Comparison of ENCODE assay signal across 1 cellular context in the genomic region with DNA sequence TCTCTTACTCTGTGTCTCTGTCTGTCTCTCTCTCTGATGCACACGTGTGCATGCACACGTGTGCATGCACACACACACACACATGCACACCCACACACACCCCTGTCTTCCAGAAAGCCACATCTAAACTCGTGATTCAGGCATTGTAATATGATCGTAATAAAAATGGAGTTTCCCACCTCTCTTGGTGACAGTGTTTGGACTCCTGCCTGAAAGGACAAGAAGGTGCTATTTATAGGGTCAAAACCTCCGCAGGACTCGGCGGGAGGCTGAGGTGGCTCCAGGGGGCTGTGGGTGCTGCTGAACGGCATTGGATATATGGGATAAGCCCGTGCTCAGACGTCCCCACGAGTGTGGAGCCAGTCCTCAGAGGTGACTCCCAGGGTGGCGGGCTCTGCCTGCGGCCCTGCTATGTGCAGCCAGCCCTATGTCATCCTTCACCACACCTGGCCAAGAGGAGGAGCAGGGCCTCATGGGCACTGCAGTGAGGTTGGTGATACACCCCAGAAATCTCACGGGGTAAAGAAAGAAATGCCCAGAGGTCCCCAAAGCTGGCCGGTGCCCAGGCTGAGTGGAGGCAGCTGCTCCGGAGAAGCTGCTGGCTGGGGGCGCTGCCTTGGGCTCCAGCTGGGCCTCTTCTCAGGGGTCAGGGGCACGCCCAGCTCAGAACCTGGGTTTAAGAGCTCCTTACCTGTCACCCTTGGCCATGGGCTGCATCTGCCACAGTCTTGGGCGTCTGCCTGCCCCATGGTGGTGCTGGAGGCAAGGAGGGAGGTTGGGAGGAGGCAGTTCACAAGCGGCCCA.
TF ChIP-seq lines count a peak whose summit lies in the region.

No MANE protein-coding gene starts in this region.

TF ChIP-seq in IMR-90, 13 proteins besides CTCF, POLR2A, EP300 and RAD21:
- TF ChIP-seq CEBPB (IDR thresholded peaks at IDR 0.05; ENCODE audit: low read depth, low read length): no peak
- TF ChIP-seq RCOR1 (IDR thresholded peaks at IDR 0.05; ENCODE audit: insufficient replicate concordance, low read length): no peak
- TF ChIP-seq MAFK (IDR thresholded peaks at IDR 0.05; ENCODE audit: low read depth, low read length): no peak
- TF ChIP-seq, protein P1, sequence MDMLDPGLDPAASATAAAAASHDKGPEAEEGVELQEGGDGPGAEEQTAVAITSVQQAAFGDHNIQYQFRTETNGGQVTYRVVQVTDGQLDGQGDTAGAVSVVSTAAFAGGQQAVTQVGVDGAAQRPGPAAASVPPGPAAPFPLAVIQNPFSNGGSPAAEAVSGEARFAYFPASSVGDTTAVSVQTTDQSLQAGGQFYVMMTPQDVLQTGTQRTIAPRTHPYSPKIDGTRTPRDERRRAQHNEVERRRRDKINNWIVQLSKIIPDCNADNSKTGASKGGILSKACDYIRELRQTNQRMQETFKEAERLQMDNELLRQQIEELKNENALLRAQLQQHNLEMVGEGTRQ (IDR thresholded peaks at IDR 0.05; ENCODE audit: low read depth, low read length): peak; percentile 74
- no peak for TF ChIP-seq FOS (IDR thresholded peaks at IDR 0.05; ENCODE audit: low read depth, low read length)
- TF ChIP-seq BHLHE40 (IDR thresholded peaks at IDR 0.05; ENCODE audit: low read depth, low read length): peak; percentile 43
- TF ChIP-seq MXI1 (IDR thresholded peaks at IDR 0.05; ENCODE audit: borderline replicate concordance, low read depth, low read length): peak; percentile 72; the same call in 1 of the 2 replicates
- TF ChIP-seq RFX5 (IDR thresholded peaks at IDR 0.05; ENCODE audit: low read depth, low read length): no peak
- no peak for TF ChIP-seq NFE2L2 (IDR thresholded peaks at IDR 0.05; ENCODE audit: low read depth, low read length)
- no peak for TF ChIP-seq CHD1 (IDR thresholded peaks at IDR 0.05; ENCODE audit: low read depth, low read length)
